ENCODE assay signal across 1 cellular context in the genomic region with DNA sequence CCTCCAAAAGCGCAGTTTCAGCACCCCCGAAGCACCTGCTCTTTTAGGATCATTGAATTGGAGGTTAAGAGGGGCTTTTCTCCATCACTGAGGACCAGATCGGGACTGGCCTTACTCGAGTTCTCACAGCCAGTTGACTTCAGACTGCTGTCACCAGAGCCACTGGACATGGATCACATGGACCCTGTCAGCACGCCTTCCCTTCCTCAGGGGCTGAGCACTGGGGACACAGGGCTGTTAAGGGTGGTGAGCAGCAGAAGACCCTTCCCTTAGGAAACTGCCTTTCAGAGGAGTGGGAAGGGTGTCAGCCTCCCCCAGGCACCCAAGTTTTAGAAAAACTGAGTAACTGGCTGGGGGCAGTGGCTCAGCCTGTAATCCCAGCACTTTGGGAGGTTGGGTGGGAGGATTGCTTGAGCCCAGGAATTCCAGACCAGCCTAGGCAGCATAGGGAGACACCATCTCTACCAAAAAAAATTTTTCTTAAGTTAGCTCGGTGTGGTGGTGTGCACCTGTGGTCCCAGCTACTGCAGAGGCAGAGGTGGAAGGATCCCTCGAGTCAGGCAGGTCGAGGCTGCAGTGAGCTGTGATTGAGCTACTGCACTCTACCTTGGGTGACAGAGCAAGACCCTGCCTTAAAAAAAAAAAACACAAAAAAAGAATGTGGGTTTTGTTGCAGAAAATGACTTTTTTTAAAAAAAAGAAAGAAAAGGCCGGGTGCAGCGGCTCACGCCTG.
TF ChIP-seq lines count a peak whose summit lies in the region.

No MANE protein-coding gene starts in this region.

TF ChIP-seq in GM12878, 131 proteins besides CTCF, POLR2A, EP300 and RAD21:
- TF ChIP-seq, protein P1, sequence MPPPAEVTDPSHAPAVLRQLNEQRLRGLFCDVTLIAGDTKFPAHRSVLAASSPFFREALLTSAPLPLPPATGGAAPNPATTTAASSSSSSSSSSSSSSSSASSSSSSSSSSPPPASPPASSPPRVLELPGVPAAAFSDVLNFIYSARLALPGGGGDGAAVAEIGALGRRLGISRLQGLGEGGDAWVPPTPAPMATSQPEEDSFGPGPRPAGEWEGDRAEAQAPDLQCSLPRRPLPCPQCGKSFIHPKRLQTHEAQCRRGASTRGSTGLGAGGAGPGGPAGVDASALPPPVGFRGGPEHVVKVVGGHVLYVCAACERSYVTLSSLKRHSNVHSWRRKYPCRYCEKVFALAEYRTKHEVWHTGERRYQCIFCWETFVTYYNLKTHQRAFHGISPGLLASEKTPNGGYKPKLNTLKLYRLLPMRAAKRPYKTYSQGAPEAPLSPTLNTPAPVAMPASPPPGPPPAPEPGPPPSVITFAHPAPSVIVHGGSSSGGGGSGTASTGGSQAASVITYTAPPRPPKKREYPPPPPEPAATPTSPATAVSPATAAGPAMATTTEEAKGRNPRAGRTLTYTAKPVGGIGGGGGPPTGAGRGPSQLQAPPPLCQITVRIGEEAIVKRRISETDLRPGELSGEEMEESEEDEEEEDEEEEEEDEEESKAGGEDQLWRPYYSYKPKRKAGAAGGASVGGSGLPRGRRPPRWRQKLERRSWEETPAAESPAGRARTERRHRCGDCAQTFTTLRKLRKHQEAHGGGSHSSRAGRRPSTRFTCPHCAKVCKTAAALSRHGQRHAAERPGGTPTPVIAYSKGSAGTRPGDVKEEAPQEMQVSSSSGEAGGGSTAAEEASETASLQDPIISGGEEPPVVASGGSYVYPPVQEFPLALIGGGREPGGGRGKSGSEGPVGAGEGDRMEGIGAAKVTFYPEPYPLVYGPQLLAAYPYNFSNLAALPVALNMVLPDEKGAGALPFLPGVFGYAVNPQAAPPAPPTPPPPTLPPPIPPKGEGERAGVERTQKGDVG (CRISPR knock-in tag; IDR thresholded peaks at IDR 0.05): no peak
